Comparison of ENCODE assay signal across 2 cellular contexts in genomic region chr7:30212720-30213119, GRCh38.
TF ChIP-seq lines count a peak whose summit lies in the region.

No MANE protein-coding gene starts in this region.

TF ChIP-seq in K562, 482 proteins besides CTCF, POLR2A, EP300 and RAD21:
- TF ChIP-seq E2F1 (CRISPR knock-in tag; IDR thresholded peaks at IDR 0.05): no peak
- TF ChIP-seq MIER1 (IDR thresholded peaks at IDR 0.05; ENCODE audit: low read depth): no peak
- TF ChIP-seq THRAP3 (IDR thresholded peaks at IDR 0.05; ENCODE audit: borderline replicate concordance): no peak
- TF ChIP-seq HNRNPLL (IDR thresholded peaks at IDR 0.05; ENCODE audit: low read depth, low read length, poor library complexity, severe bottlenecking): no peak
- no peak for TF ChIP-seq STAT5B (CRISPR knock-in tag; IDR thresholded peaks at IDR 0.05)
- TF ChIP-seq YY1 (IDR thresholded peaks at IDR 0.05; ENCODE audit: borderline replicate concordance in 1 of 3, control insufficient read depth in 1 of 3, extremely low read depth in 1 of 3, insufficient read depth in 3 of 3, insufficient read length in 1 of 3, insufficient replicate concordance in 2 of 3, low read depth in 1 of 3, low read length in 2 of 3): no peak
- no peak for TF ChIP-seq HLTF (IDR thresholded peaks at IDR 0.05)
- no peak for TF ChIP-seq BRF2 (IDR thresholded peaks at IDR 0.05; ENCODE audit: borderline replicate concordance, insufficient read depth, insufficient read length)
- TF ChIP-seq CBX5 (IDR thresholded peaks at IDR 0.05; ENCODE audit: borderline replicate concordance, low read depth): no peak
- TF ChIP-seq TFAP4 (CRISPR knock-in tag; IDR thresholded peaks at IDR 0.05; ENCODE audit: borderline replicate concordance): no peak
- TF ChIP-seq ZNF696 (CRISPR knock-in tag; conservative IDR thresholded peaks at IDR 0.05): no peak
- TF ChIP-seq ZBTB9 (CRISPR knock-in tag; IDR thresholded peaks at IDR 0.05): no peak
- TF ChIP-seq ATF1 (CRISPR knock-in tag; IDR thresholded peaks at IDR 0.05): no peak
- no peak for TF ChIP-seq ATF1 (tag; IDR thresholded peaks at IDR 0.05)
- TF ChIP-seq TEAD4 (IDR thresholded peaks at IDR 0.05; ENCODE audit: low read length): no peak
- TF ChIP-seq TEAD4 (CRISPR knock-in tag; IDR thresholded peaks at IDR 0.05; ENCODE audit: borderline replicate concordance): no peak
- no peak for TF ChIP-seq ZNF778 (CRISPR knock-in tag; IDR thresholded peaks at IDR 0.05)

TF ChIP-seq in neural cell, 6 proteins besides CTCF, POLR2A, EP300 and RAD21 (continued from another document):
- TF ChIP-seq MXI1 (conservative IDR thresholded peaks at IDR 0.05; ENCODE audit: poor library complexity, severe bottlenecking): no peak
